In genomic region chr11:8689726-8690255, GRCh38 we compare ENCODE assay signal across 10 cellular contexts. TPM values are rescaled to one million over a fixed set of nuclear protein-coding genes. Genes with fewer than 3 reads are reported as not detected.
A peak's percentile ranks its signal among the peaks of the same experiment; 100 is the strongest.
DNase-seq lines count a peak whose midpoint lies in the region; ATAC-seq and TF ChIP-seq lines count a peak whose summit lies in the region.
"Had no signal": no experiment of that assay in that cellular context is flagged by ENCODE, and none has a peak within 500 bp of the region (broad histone marks: within the 10 kb centered on the region; RNA-seq: fewer than 3 reads in every experiment).

No MANE protein-coding gene starts in this region.

- peak overlapping the region; percentile 78 for H3K4me2 ChIP-seq in hepatocyte

- H4K20me1 ChIP-seq in hepatocyte (ENCODE audit: insufficient read depth, poor library complexity, severe bottlenecking), result no peaks in the 10 kb centered on the region

- ATAC-seq in left ventricle myocardium superior, result no peak
- no peak for ATAC-seq in Right ventricle myocardium superior (ENCODE audit: poor library complexity)

- DNase-seq in cardiac muscle cell (ENCODE audit: low read depth in 1 of 2, low spot score in 1 of 2) (no peak), left ventricle myocardium superior (no peak), hepatocyte (ENCODE audit: low spot score) (no peak), type B pancreatic cell (ENCODE audit: extremely low spot score, unreplicated experiment) (no peak), inferior parietal cortex (ENCODE audit: extremely low spot score) (no peak), NCI-H1105 treated with DMSO at 0.1 percent for 48 hours (lab: John Stamatoyannopoulos, UW) (no peak), Right ventricle myocardium superior (no peak)
- DNase-seq in T-helper 2 cell treated with Interferon-gamma antibody and Interleukin-4, amounts not matched to agents 5 μg/mL and 100 μg/mL, for 36 hours (ENCODE audit: low spot score), result no peak
- DNase-seq: amniotic stem cell, NCI-H774 had no signal

- no peak overlapping the region for H2AFZ ChIP-seq in hepatocyte

- peaks cover 12% of the 10 kb centered on the region for H3K79me2 ChIP-seq in hepatocyte

- no peaks in the 10 kb centered on the region for H3K9me2 ChIP-seq in hepatocyte (replicated peaks; ENCODE audit: insufficient read depth)

- peaks cover 31% of the 10 kb centered on the region for H3K36me3 ChIP-seq in cardiac muscle cell
- no peaks in the 10 kb centered on the region for H3K36me3 ChIP-seq in hepatocyte (replicated peaks; ENCODE audit: insufficient read depth, low read depth)

- H3K27me3 Mint-ChIP-seq in T-helper 2 cell treated with Interferon-gamma antibody and Interleukin-4, amounts not matched to agents 5 μg/mL and 100 μg/mL, for 36 hours (ENCODE audit: low read depth), result no peaks in the 10 kb centered on the region
- no peaks in the 10 kb centered on the region for H3K27me3 Mint-ChIP-seq in type B pancreatic cell

- H3K9me3 ChIP-seq in cardiac muscle cell (ENCODE audit: low read depth), result no peaks in the 10 kb centered on the region
- H3K9me3 ChIP-seq in hepatocyte (ENCODE audit: low read depth), result no peaks in the 10 kb centered on the region

- H3K27ac Mint-ChIP-seq in T-helper 2 cell treated with Interferon-gamma antibody and Interleukin-4, amounts not matched to agents 5 μg/mL and 100 μg/mL, for 36 hours, result peak overlapping the region; percentile 96
- no peak overlapping the region for H3K27ac Mint-ChIP-seq in type B pancreatic cell

- H3K36me3 Mint-ChIP-seq in T-helper 2 cell treated with Interferon-gamma antibody and Interleukin-4, amounts not matched to agents 5 μg/mL and 100 μg/mL, for 36 hours (ENCODE audit: low read depth), result peaks cover 54% of the 10 kb centered on the region
- peaks cover 36% of the 10 kb centered on the region for H3K36me3 Mint-ChIP-seq in type B pancreatic cell

- peak overlapping the region; percentile 45 for H3K4me3 ChIP-seq in cardiac muscle cell
- H3K4me3 ChIP-seq in hepatocyte, result no peak overlapping the region

- H3K4me1 Mint-ChIP-seq in T-helper 2 cell treated with Interferon-gamma antibody and Interleukin-4, amounts not matched to agents 5 μg/mL and 100 μg/mL, for 36 hours (ENCODE audit: low read depth), result peaks cover 37% of the 10 kb centered on the region
- H3K4me1 Mint-ChIP-seq in type B pancreatic cell (ENCODE audit: unreplicated experiment), result peaks cover 24% of the 10 kb centered on the region

- no peaks in the 10 kb centered on the region for H3K9me3 Mint-ChIP-seq in T-helper 2 cell treated with Interferon-gamma antibody and Interleukin-4, amounts not matched to agents 5 μg/mL and 100 μg/mL, for 36 hours
- no peaks in the 10 kb centered on the region for H3K9me3 Mint-ChIP-seq in type B pancreatic cell

- H3K27ac ChIP-seq in cardiac muscle cell (no peak overlapping the region), hepatocyte (peak overlapping the region; percentile 48)

- 94% methylated on average over 8 of the region's 8 CpGs for WGBS in hepatocyte (ENCODE audit: low lambda C conversion rate, missing lambda C conversion rate)

- H3K27me3 ChIP-seq in cardiac muscle cell (no peaks in the 10 kb centered on the region), hepatocyte (no peaks in the 10 kb centered on the region)

- peak overlapping the region; percentile 97 for H3K4me3 Mint-ChIP-seq in T-helper 2 cell treated with Interferon-gamma antibody and Interleukin-4, amounts not matched to agents 5 μg/mL and 100 μg/mL, for 36 hours
- H3K4me3 Mint-ChIP-seq in type B pancreatic cell, result peak overlapping the region; percentile 97

- H3K4me1 ChIP-seq in cardiac muscle cell (ENCODE audit: low read depth) (peaks cover 5% of the 10 kb centered on the region), hepatocyte (ENCODE audit: insufficient read depth) (peaks cover 10% of the 10 kb centered on the region)

- TF ChIP-seq CTCF in cardiac muscle cell (IDR thresholded peaks at IDR 0.05; ENCODE audit: low read depth, low read length) (no peak), hepatocyte (IDR thresholded peaks at IDR 0.05; ENCODE audit: poor library complexity) (no peak), type B pancreatic cell (conservative IDR thresholded peaks at IDR 0.05) (no peak)

- intact Hi-C loops in left ventricle myocardium superior (cut with micrococcal nuclease), result loop anchor here (5.0 kb wide), 1 partner anchor 123 kb away; a partner anchor contains a TSS
- intact Hi-C loops in Right ventricle myocardium superior (cut with DNase I), result loop anchor here (5.0 kb wide), 1 partner anchor 123 kb away; a partner anchor contains a TSS

RNA-seq across cellular contexts. Expression of gene RPL27A, which starts 7.2 kb away (rescaled TPM):
- total RNA-seq in cardiac muscle cell (586 and 641 TPM in 2 replicates), left ventricle myocardium superior (588 TPM), hepatocyte (818 and 854 TPM in 2 replicates), type B pancreatic cell (ENCODE audit: low replicate concordance) (877 and 979 TPM in 2 replicates), Right ventricle myocardium superior (549 TPM)
- polyA plus RNA-seq in cardiac muscle cell (634 and 755 TPM in 2 replicates), hepatocyte (803 and 849 TPM in 2 replicates)

RNA-seq across cellular contexts. Expression of gene TRIM66, which starts 7.3 kb away (rescaled TPM):
- total RNA-seq in cardiac muscle cell (3.2 and 10.9 TPM in 2 replicates), left ventricle myocardium superior (2.6 TPM), hepatocyte (1.2 and 4.7 TPM in 2 replicates), type B pancreatic cell (ENCODE audit: low replicate concordance) (5.9 and 8.5 TPM in 2 replicates), Right ventricle myocardium superior (2.4 TPM)
- polyA plus RNA-seq in cardiac muscle cell (3.5 and 3.9 TPM in 2 replicates), hepatocyte (1.4 and 2.1 TPM in 2 replicates)
